18 cellular contexts compared by ENCODE assay signal in the genomic region with DNA sequence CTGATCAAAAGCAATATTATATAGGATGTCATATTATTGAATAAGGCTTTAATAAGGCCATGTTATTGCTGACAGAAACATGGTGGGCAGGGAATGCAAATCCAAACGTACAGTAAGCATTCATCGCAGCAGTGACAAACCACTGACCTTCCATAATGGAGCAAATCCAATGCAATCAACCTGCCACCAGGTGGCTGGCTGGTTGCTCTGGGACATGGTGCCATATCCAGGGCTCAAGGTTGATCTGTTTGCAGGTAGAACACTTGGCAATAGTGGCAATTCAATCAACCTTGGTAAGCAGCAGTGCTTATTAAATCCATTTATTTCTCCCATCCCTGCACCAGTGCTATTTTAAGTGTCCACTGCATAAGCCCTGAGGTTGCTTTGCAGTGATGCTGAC.
DNase-seq lines count a peak whose midpoint lies in the region; ATAC-seq, FAIRE-seq and TF ChIP-seq lines count a peak whose summit lies in the region.
"Had no signal": no experiment of that assay in that cellular context is flagged by ENCODE, and none has a peak within 500 bp of the region (broad histone marks: within the 10 kb centered on the region; RNA-seq: fewer than 3 reads in every experiment).

No MANE protein-coding gene starts in this region.

- TF ChIP-seq POLR2A in GM12891 (IDR thresholded peaks at IDR 0.05; ENCODE audit: low read depth, low read length): no peak

- H3K36me3 ChIP-seq in OCI-LY3 (replicated peaks; ENCODE audit: low read depth, low read length): no peaks in the 10 kb centered on the region
- H3K36me3 ChIP-seq: BLaER1, right atrium auricular region had no signal

- H3K9me3 ChIP-seq in OCI-LY3 (ENCODE audit: insufficient read depth, low read length): no peaks in the 10 kb centered on the region
- H3K9me3 ChIP-seq: BLaER1, right atrium auricular region had no signal

- H3K9me3 Mint-ChIP-seq in Calu3 (ENCODE audit: low read depth, unreplicated experiment): no peaks in the 10 kb centered on the region
- H3K9me3 Mint-ChIP-seq: natural killer cell; stimulated activated effector memory CD8-positive, alpha-beta T cell treated with anti-CD3 and anti-CD28 coated beads, Interleukin-12 subunit alpha, Interleukin-12 subunit beta, amount 100 ng/mL, for 72 hours had no signal

- ATAC-seq in foreskin keratinocyte (no peak), GM18511 (IDR thresholded peaks at IDR 0.05; ENCODE audit: unreplicated experiment) (no peak)
- ATAC-seq: esophagus mucosa; natural killer cell; stimulated activated effector memory CD8-positive, alpha-beta T cell treated with anti-CD3 and anti-CD28 coated beads, Interleukin-12 subunit alpha, Interleukin-12 subunit beta, amount 100 ng/mL, for 72 hours had no signal

- TF ChIP-seq CTCF in Calu3 (IDR thresholded peaks at IDR 0.05; ENCODE audit: unreplicated experiment) (peak; percentile 32), OCI-LY3 (IDR thresholded peaks at IDR 0.05; ENCODE audit: low read depth, low read length) (peak; percentile 28), foreskin keratinocyte (conservative IDR thresholded peaks at IDR 0.05) (peak; percentile 29)

- FAIRE-seq in GM12891 (lab: Jason Lieb, UNC): peak; percentile 13

- no peak overlapping the region for H3K4me3 ChIP-seq in OCI-LY3 (ENCODE audit: low read length)
- H3K4me3 ChIP-seq: BLaER1, hepatocyte, right atrium auricular region had no signal

- H3K9ac ChIP-seq in OCI-LY3 (ENCODE audit: low read length): no peak overlapping the region
- H3K9ac ChIP-seq: BLaER1 had no signal

- peaks cover 14% of the 10 kb centered on the region for H3K4me1 ChIP-seq in OCI-LY3 (ENCODE audit: low read length)
- peaks cover 8% of the 10 kb centered on the region for H3K4me1 ChIP-seq in foreskin keratinocyte
- H3K4me1 ChIP-seq: right atrium auricular region had no signal

- no peaks in the 10 kb centered on the region for H4K20me1 ChIP-seq in OCI-LY3 (ENCODE audit: insufficient read depth, low read length)
- H4K20me1 ChIP-seq: BLaER1 had no signal

- no peak overlapping the region for H3K27ac ChIP-seq in OCI-LY3 (ENCODE audit: low read length)
- H3K27ac ChIP-seq in foreskin keratinocyte: no peak overlapping the region
- H3K27ac ChIP-seq: BLaER1, hepatocyte, right atrium auricular region had no signal

- CTCF ChIA-PET in Calu3 (lab: Charles Lee): no interaction called here

- H3K79me2 ChIP-seq in OCI-LY3 (ENCODE audit: low read length): no peaks in the 10 kb centered on the region
- H3K79me2 ChIP-seq: hepatocyte had no signal

- H3K27me3 ChIP-seq in OCI-LY3 (ENCODE audit: low read depth, low read length) (no peaks in the 10 kb centered on the region), foreskin keratinocyte (no peaks in the 10 kb centered on the region)
- H3K27me3 ChIP-seq: BLaER1, hepatocyte, right atrium auricular region had no signal

- peaks cover 10% of the 10 kb centered on the region for H3K36me3 Mint-ChIP-seq in Calu3 (ENCODE audit: insufficient read depth, unreplicated experiment)
- H3K36me3 Mint-ChIP-seq: natural killer cell; stimulated activated effector memory CD8-positive, alpha-beta T cell treated with anti-CD3 and anti-CD28 coated beads, Interleukin-12 subunit alpha, Interleukin-12 subunit beta, amount 100 ng/mL, for 72 hours had no signal

- H3K27me3 Mint-ChIP-seq in Calu3 (ENCODE audit: unreplicated experiment): no peaks in the 10 kb centered on the region

- H2AFZ ChIP-seq in OCI-LY3 (ENCODE audit: low read depth, low read length): no peak overlapping the region
- H2AFZ ChIP-seq: hepatocyte had no signal

- no peak overlapping the region for H3K4me3 Mint-ChIP-seq in Calu3 (ENCODE audit: low read depth, unreplicated experiment)
- H3K4me3 Mint-ChIP-seq: natural killer cell; stimulated activated effector memory CD8-positive, alpha-beta T cell treated with anti-CD3 and anti-CD28 coated beads, Interleukin-12 subunit alpha, Interleukin-12 subunit beta, amount 100 ng/mL, for 72 hours had no signal

- H3K27ac Mint-ChIP-seq in Calu3 (ENCODE audit: unreplicated experiment): no peak overlapping the region
- H3K27ac Mint-ChIP-seq: natural killer cell; stimulated activated effector memory CD8-positive, alpha-beta T cell treated with anti-CD3 and anti-CD28 coated beads, Interleukin-12 subunit alpha, Interleukin-12 subunit beta, amount 100 ng/mL, for 72 hours had no signal

- intact Hi-C loops in Calu3 (cut with micrococcal nuclease; ENCODE audit: unreplicated experiment): no loop called here

- BruUV-seq in Calu3 (replicated peaks; lab: Mats Ljungman, UMichigan): no TSS peak

- DNase-seq in Calu3 (peak; percentile 19), GM12891 (ENCODE audit: insufficient read length, low spot score) (no peak), foreskin keratinocyte (no peak), T1000 (lab: John Stamatoyannopoulos, UW) (no peak)
- DNase-seq in stimulated activated CD4-positive, alpha-beta T cell treated with anti-CD3 and anti-CD28 coated beads, Interleukin-12 subunit alpha, Interleukin-12 subunit beta, amount 100 ng/mL, for 4 hours: no peak
- DNase-seq in activated CD4-positive, alpha-beta T cell treated with anti-CD3 and anti-CD28 coated beads for 48 hours: no peak
- DNase-seq: GF-D8; MV-4-11; natural killer cell; stimulated activated CD4-positive, alpha-beta T cell treated with anti-CD3 and anti-CD28 coated beads, Interleukin-4, amount 100 ng/mL, for 4 hours; T-helper 1 cell had no signal

- H3K4me1 Mint-ChIP-seq in Calu3 (ENCODE audit: low read depth, unreplicated experiment): peaks cover 24% of the 10 kb centered on the region

- H3K4me2 ChIP-seq in OCI-LY3 (ENCODE audit: low read length): no peak overlapping the region
- H3K4me2 ChIP-seq: BLaER1, hepatocyte had no signal

TF ChIP-seq in GM12891, 5 proteins besides CTCF, POLR2A, EP300 and RAD21:
- TF ChIP-seq POU2F2 (IDR thresholded peaks at IDR 0.05; ENCODE audit: low read depth, low read length): no peak
- TF ChIP-seq PAX5 (IDR thresholded peaks at IDR 0.05; ENCODE audit: insufficient read depth, low read length, severe bottlenecking): no peak
- no peak for TF ChIP-seq POLR2AphosphoS5 (IDR thresholded peaks at IDR 0.05; ENCODE audit: low read depth, low read length)
- no peak for TF ChIP-seq SPI1 (IDR thresholded peaks at IDR 0.05; ENCODE audit: low read depth, low read length)
- no peak for TF ChIP-seq TAF1 (IDR thresholded peaks at IDR 0.05; ENCODE audit: low read depth, low read length)
